ENCODE assay signal across 20 cellular contexts in genomic region chr10:79038104-79038840, GRCh38. TPM values are rescaled to one million over a fixed set of nuclear protein-coding genes. Genes with fewer than 3 reads are reported as not detected.
DNase-seq lines count a peak whose midpoint lies in the region; ATAC-seq and TF ChIP-seq lines count a peak whose summit lies in the region.
"Had no signal": no experiment of that assay in that cellular context is flagged by ENCODE, and none has a peak within 500 bp of the region (broad histone marks: within the 10 kb centered on the region; RNA-seq: fewer than 3 reads in every experiment).

No MANE protein-coding gene starts in this region.

- intact Hi-C loops in cardiac septum (cut with DNase I): no loop called here

- no peak for ATAC-seq in stimulated activated naive CD8-positive, alpha-beta T cell treated with anti-CD3 and anti-CD28 coated beads, Interleukin-15, amount 100 ng/mL, for 72 hours
- ATAC-seq: Panc1 had no signal

- H2BK15ac ChIP-seq in neuronal stem cell (ENCODE audit: low read length): no peak overlapping the region

- H2BK5ac ChIP-seq in neuronal stem cell (ENCODE audit: low read length): no peak overlapping the region

- TF ChIP-seq RAD21 in SK-N-SH (IDR thresholded peaks at IDR 0.05; ENCODE audit: low read length): no peak

- H4K8ac ChIP-seq in neuronal stem cell (ENCODE audit: low read depth, low read length): no peak overlapping the region

- no peak for TF ChIP-seq CTCF in cardiac muscle cell (IDR thresholded peaks at IDR 0.05; ENCODE audit: low read depth, low read length)
- no peak for TF ChIP-seq CTCF in hepatocyte (IDR thresholded peaks at IDR 0.05; ENCODE audit: poor library complexity)
- TF ChIP-seq CTCF in SK-N-SH (IDR thresholded peaks at IDR 0.05): no peak

- TF ChIP-seq EP300 in SK-N-SH (IDR thresholded peaks at IDR 0.05; ENCODE audit: borderline replicate concordance in 1 of 2, low read depth in 1 of 2, low read length in 1 of 2): no peak

- H3K9ac ChIP-seq in neuronal stem cell (ENCODE audit: low read depth, low read length, poor library complexity): no peak overlapping the region
- H3K9ac ChIP-seq in SK-N-SH: no peak overlapping the region
- H3K9ac ChIP-seq: BLaER1 treated with 17β-estradiol and CSF1 and Interleukin-3, amounts not matched to agents 10 nM and 100 nM had no signal

- no peak overlapping the region for H3K23ac ChIP-seq in neuronal stem cell (ENCODE audit: low read depth, low read length, poor library complexity)

- H3K9me2 ChIP-seq in hepatocyte (replicated peaks; ENCODE audit: insufficient read depth) (no peaks in the 10 kb centered on the region), SK-N-SH (no peaks in the 10 kb centered on the region)

- H2AFZ ChIP-seq in hepatocyte: peak overlapping the region; percentile 32
- peak overlapping the region; percentile 71 for H2AFZ ChIP-seq in neuronal stem cell (ENCODE audit: low read length)
- H2AFZ ChIP-seq in SK-N-SH (ENCODE audit: low read depth): no peak overlapping the region

- no peaks in the 10 kb centered on the region for H3F3A ChIP-seq in SK-N-SH (replicated peaks; ENCODE audit: insufficient read depth)

- H3K9me3 ChIP-seq in cardiac muscle cell (ENCODE audit: low read depth): no peaks in the 10 kb centered on the region
- H3K9me3 ChIP-seq in hepatocyte (ENCODE audit: low read depth): no peaks in the 10 kb centered on the region
- H3K9me3 ChIP-seq in neuronal stem cell (replicated peaks in 1 of 2; ENCODE audit: control insufficient read depth in 2 of 2, insufficient read depth in 1 of 2, low read depth in 1 of 2, low read length in 2 of 2): peaks cover 0 to 2% of the 10 kb centered on the region in 2 donors
- H3K9me3 ChIP-seq in SK-N-SH: no peaks in the 10 kb centered on the region
- H3K9me3 ChIP-seq: BLaER1 treated with 17β-estradiol and CSF1 and Interleukin-3, amounts not matched to agents 10 nM and 100 nM had no signal

- POLR2A ChIA-PET in SK-N-SH (lab: Yijun Ruan, JAX): no interaction called here

- no peaks in the 10 kb centered on the region for H4K20me1 ChIP-seq in hepatocyte (ENCODE audit: insufficient read depth, poor library complexity, severe bottlenecking)
- H4K20me1 ChIP-seq in SK-N-SH (ENCODE audit: insufficient read depth): no peaks in the 10 kb centered on the region
- H4K20me1 ChIP-seq: BLaER1 treated with 17β-estradiol and CSF1 and Interleukin-3, amounts not matched to agents 10 nM and 100 nM had no signal

- H3K14ac ChIP-seq in neuronal stem cell (ENCODE audit: low read length): no peak overlapping the region

- H3K4me3 Mint-ChIP-seq in stimulated activated naive CD8-positive, alpha-beta T cell treated with anti-CD3 and anti-CD28 coated beads, Interleukin-15, amount 100 ng/mL, for 72 hours: no peak overlapping the region
- H3K4me3 Mint-ChIP-seq: CD4-positive, alpha-beta memory T cell; HFFc6 had no signal

- no peaks in the 10 kb centered on the region for H3K79me2 ChIP-seq in hepatocyte
- no peaks in the 10 kb centered on the region for H3K79me2 ChIP-seq in SK-N-SH (ENCODE audit: insufficient read depth)

- H3K4me2 ChIP-seq in hepatocyte (no peak overlapping the region), neuronal stem cell (ENCODE audit: insufficient read depth, low read length, poor library complexity, severe bottlenecking) (no peak overlapping the region), SK-N-SH (no peak overlapping the region)
- H3K4me2 ChIP-seq: BLaER1 treated with 17β-estradiol and CSF1 and Interleukin-3, amounts not matched to agents 10 nM and 100 nM had no signal

- H3K79me1 ChIP-seq in neuronal stem cell (ENCODE audit: low read depth, low read length): no peaks in the 10 kb centered on the region

- no peak overlapping the region for H3K4ac ChIP-seq in neuronal stem cell (ENCODE audit: low read length)

- no peak overlapping the region for H4K91ac ChIP-seq in neuronal stem cell (ENCODE audit: low read depth, low read length, poor library complexity)

- H2AK5ac ChIP-seq in neuronal stem cell (ENCODE audit: low read depth, low read length): no peak overlapping the region

- WGBS in hepatocyte (ENCODE audit: low lambda C conversion rate, missing lambda C conversion rate): 100% methylated on average over 1 of the region's 1 CpG
- no CpG with 5 or more reads among the region's 1 CpG for WGBS in neuronal stem cell (ENCODE audit: extremely low coverage in 2 of 2, insufficient read length in 2 of 2, insufficient replicate concordance in 1 of 2), 2 donors
- 94% methylated on average over 1 of the region's 1 CpG for WGBS in SK-N-SH (ENCODE audit: low lambda C conversion rate)

- DNase-seq in cardiac muscle cell (ENCODE audit: low read depth in 1 of 2, low spot score in 1 of 2): no peak
- no peak for DNase-seq in cardiac septum (ENCODE audit: low spot score)
- DNase-seq in hepatocyte (ENCODE audit: low spot score): no peak
- DNase-seq in neuronal stem cell (ENCODE audit: low spot score): no peak
- no peak for DNase-seq in stimulated activated naive CD8-positive, alpha-beta T cell treated with anti-CD3 and anti-CD28 coated beads, Interleukin-15, amount 100 ng/mL, for 72 hours
- no peak for DNase-seq in SK-N-SH
- no peak for DNase-seq in NCI-H1092 (lab: John Stamatoyannopoulos, UW)
- no peak for DNase-seq in activated CD8-positive, alpha-beta memory T cell treated with anti-CD3 and anti-CD28 coated beads for 24 hours
- DNase-seq: ACHN; CD4-positive, alpha-beta memory T cell; DND-41; HFFc6; KG1; NCI-H1105; NCI-H146; NCI-H2029 treated with DMSO at 0.1 percent for 48 hours had no signal

- no peaks in the 10 kb centered on the region for H3K27me3 Mint-ChIP-seq in stimulated activated naive CD8-positive, alpha-beta T cell treated with anti-CD3 and anti-CD28 coated beads, Interleukin-15, amount 100 ng/mL, for 72 hours
- H3K27me3 Mint-ChIP-seq: CD4-positive, alpha-beta memory T cell had no signal

- peaks cover 9% of the 10 kb centered on the region for H3K4me1 Mint-ChIP-seq in stimulated activated naive CD8-positive, alpha-beta T cell treated with anti-CD3 and anti-CD28 coated beads, Interleukin-15, amount 100 ng/mL, for 72 hours

- no peak overlapping the region for H2BK12ac ChIP-seq in neuronal stem cell (ENCODE audit: low read length)

- CTCF ChIA-PET in SK-N-SH (lab: Yijun Ruan, JAX): interaction anchor here (1.0 to 1.2 kb wide), 2 partner anchors 12 to 14 kb away, joined by 3 read pairs; no protein-coding TSS in a partner anchor

- no peaks in the 10 kb centered on the region for H3K36me3 ChIP-seq in cardiac muscle cell
- no peaks in the 10 kb centered on the region for H3K36me3 ChIP-seq in hepatocyte (replicated peaks; ENCODE audit: insufficient read depth, low read depth)
- no peaks in the 10 kb centered on the region for H3K36me3 ChIP-seq in neuronal stem cell (replicated peaks in 1 of 2; ENCODE audit: control insufficient read depth in 2 of 2, insufficient read depth in 2 of 2, low read length in 2 of 2)
- H3K36me3 ChIP-seq in SK-N-SH (replicated peaks in 1 of 2; ENCODE audit: control insufficient read depth in 1 of 2, insufficient read depth in 2 of 2, low read length in 1 of 2): no peaks in the 10 kb centered on the region
- H3K36me3 ChIP-seq: BLaER1 treated with 17β-estradiol and CSF1 and Interleukin-3, amounts not matched to agents 10 nM and 100 nM had no signal

- peaks cover 14% of the 10 kb centered on the region for H3K4me1 ChIP-seq in cardiac muscle cell (ENCODE audit: low read depth)
- H3K4me1 ChIP-seq in hepatocyte (ENCODE audit: insufficient read depth): peaks cover 10% of the 10 kb centered on the region
- H3K4me1 ChIP-seq in neuronal stem cell (ENCODE audit: control insufficient read depth in 2 of 2, insufficient read depth in 1 of 2, low read depth in 1 of 2, low read length in 2 of 2): peaks cover 4 to 7% of the 10 kb centered on the region in 2 donors
- H3K4me1 ChIP-seq in SK-N-SH (ENCODE audit: control insufficient read depth in 1 of 2, insufficient read depth in 2 of 2, low read depth in 1 of 2, low read length in 1 of 2): no peaks in the 10 kb centered on the region
- H3K4me1 ChIP-seq: BLaER1 treated with 17β-estradiol and CSF1 and Interleukin-3, amounts not matched to agents 10 nM and 100 nM had no signal

- H3K9me3 Mint-ChIP-seq in stimulated activated naive CD8-positive, alpha-beta T cell treated with anti-CD3 and anti-CD28 coated beads, Interleukin-15, amount 100 ng/mL, for 72 hours: no peaks in the 10 kb centered on the region
- H3K9me3 Mint-ChIP-seq: CD4-positive, alpha-beta memory T cell; HFFc6 had no signal

- H3K27ac ChIP-seq in cardiac muscle cell (peak overlapping the region; percentile 87), hepatocyte (peak overlapping the region; percentile 40), neuronal stem cell (replicated peaks; ENCODE audit: low read length) (no peak overlapping the region), SK-N-SH (ENCODE audit: low read depth in 2 of 2, low read length in 1 of 2) (no peak overlapping the region)
- H3K27ac ChIP-seq: 22Rv1; BLaER1 treated with 17β-estradiol and CSF1 and Interleukin-3, amounts not matched to agents 10 nM and 100 nM; HL-60 had no signal

- H3K27me3 ChIP-seq in cardiac muscle cell (no peaks in the 10 kb centered on the region), hepatocyte (no peaks in the 10 kb centered on the region), neuronal stem cell (ENCODE audit: control insufficient read depth in 3 of 3, insufficient read depth in 3 of 3, low read depth in 1 of 3, low read length in 3 of 3) (peaks cover 0 to 5% (median 0%) of the 10 kb centered on the region in 3 experiments), SK-N-SH (ENCODE audit: insufficient read depth) (no peaks in the 10 kb centered on the region)
- H3K27me3 ChIP-seq: BLaER1 treated with 17β-estradiol and CSF1 and Interleukin-3, amounts not matched to agents 10 nM and 100 nM had no signal

- H3K18ac ChIP-seq in neuronal stem cell (ENCODE audit: low read length): no peak overlapping the region

- H3K27ac Mint-ChIP-seq in stimulated activated naive CD8-positive, alpha-beta T cell treated with anti-CD3 and anti-CD28 coated beads, Interleukin-15, amount 100 ng/mL, for 72 hours: peak overlapping the region; percentile 10 to 42
- H3K27ac Mint-ChIP-seq: HFFc6 had no signal

- H2BK120ac ChIP-seq in neuronal stem cell (ENCODE audit: low read depth, low read length): no peak overlapping the region

- H3K4me3 ChIP-seq in cardiac muscle cell (no peak overlapping the region), hepatocyte (no peak overlapping the region), neuronal stem cell (ENCODE audit: low read length in 2 of 2) (no peak overlapping the region), SK-N-SH (ENCODE audit: low read depth in 2 of 2, low read length in 1 of 2) (no peak overlapping the region)
- H3K4me3 ChIP-seq: BLaER1 treated with 17β-estradiol and CSF1 and Interleukin-3, amounts not matched to agents 10 nM and 100 nM had no signal

TF ChIP-seq in SK-N-SH, 30 proteins besides CTCF, POLR2A, EP300 and RAD21 (continues in another document):
- no peak for TF ChIP-seq TCF12 (IDR thresholded peaks at IDR 0.05)

RNA-seq across cellular contexts. Expression of gene ZMIZ1, which starts 30.5 kb away (rescaled TPM):
- total RNA-seq in cardiac muscle cell (57.1 and 78.8 TPM in 2 replicates), cardiac septum (40.7 TPM), hepatocyte (16.5 and 30.9 TPM in 2 replicates)
- polyA plus RNA-seq in cardiac muscle cell (48.2 and 57.7 TPM in 2 replicates), hepatocyte (32.4 and 34.4 TPM in 2 replicates), SK-N-SH (2012; rRNA removed) (6.6 and 23.5 TPM in 2 replicates)
- 21.6 TPM for polyA plus RNA-seq in neuronal stem cell (2013, experiment 1 of 2)
- polyA plus RNA-seq in neuronal stem cell (2013, experiment 2 of 2): 24.3 TPM
- 13.6 and 23.5 TPM in 2 replicates for polyA plus RNA-seq in SK-N-SH (2012; cell fraction: cytosol; rRNA removed)
- 39.0 and 44.8 TPM in 2 replicates for polyA plus RNA-seq in SK-N-SH (2012; cell fraction: nucleus; rRNA removed)

Comparison
In these comparisons a context has a peak if more than half of its experiments do, and no peak if none do; other contexts are left out.
1. H3K27ac ChIP-seq: peak in cardiac muscle cell (single experiment) and hepatocyte (single experiment); none in neuronal stem cell (single experiment) and SK-N-SH (0 of 2).